Comparison of ENCODE assay signal across 8 cellular contexts in the genomic region with DNA sequence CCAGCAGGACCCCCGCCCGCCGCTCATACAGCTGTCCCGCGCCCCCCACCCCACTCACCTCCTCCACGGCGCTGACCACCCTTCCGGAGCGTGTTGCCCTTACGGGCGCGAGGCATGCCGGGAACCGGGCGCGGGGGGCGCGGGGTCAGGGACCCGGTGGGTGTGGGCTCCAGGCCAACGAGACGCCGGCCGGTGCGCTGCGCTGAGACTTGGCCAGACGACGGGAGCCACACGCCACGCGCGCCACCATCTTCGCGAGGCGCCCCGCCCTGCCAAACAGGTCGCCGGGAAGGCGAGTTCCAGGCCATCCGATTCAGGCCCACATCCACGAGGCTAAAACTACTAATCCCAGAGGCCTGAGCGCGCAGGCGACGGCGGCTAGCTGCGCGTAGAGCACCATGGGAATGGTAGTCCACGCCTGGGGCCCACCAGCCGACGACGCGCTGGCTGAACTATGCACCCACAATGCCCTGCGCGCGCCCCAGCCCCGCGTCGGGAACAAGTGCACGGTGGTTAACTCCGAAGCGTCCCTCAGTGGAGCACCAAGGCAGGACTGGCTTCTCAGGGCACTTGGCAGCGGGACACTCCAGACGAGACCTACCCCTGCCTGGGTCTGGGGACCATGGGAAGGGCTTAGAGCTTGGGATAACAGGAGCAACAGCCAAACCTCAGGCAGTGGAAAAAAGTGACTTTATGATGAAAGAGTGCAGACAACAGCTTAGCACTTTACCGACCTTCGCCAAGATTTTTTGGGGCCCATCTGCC. TPM values are rescaled to one million over a fixed set of nuclear protein-coding genes. Genes with fewer than 3 reads are reported as not detected.
A peak's percentile ranks its signal among the peaks of the same experiment; 100 is the strongest.
DNase-seq lines count a peak whose midpoint lies in the region; ATAC-seq and TF ChIP-seq lines count a peak whose summit lies in the region.

A gene with protein sequence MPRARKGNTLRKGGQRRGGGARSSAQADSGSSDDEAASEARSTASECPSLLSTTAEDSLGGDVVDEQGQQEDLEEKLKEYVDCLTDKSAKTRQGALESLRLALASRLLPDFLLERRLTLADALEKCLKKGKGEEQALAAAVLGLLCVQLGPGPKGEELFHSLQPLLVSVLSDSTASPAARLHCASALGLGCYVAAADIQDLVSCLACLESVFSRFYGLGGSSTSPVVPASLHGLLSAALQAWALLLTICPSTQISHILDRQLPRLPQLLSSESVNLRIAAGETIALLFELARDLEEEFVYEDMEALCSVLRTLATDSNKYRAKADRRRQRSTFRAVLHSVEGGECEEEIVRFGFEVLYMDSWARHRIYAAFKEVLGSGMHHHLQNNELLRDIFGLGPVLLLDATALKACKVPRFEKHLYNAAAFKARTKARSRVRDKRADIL (minus strand): TSS at position 271 of the 765 bp plus-strand sequence. CDS start 155 bp downstream, at position 116.

- ATAC-seq in HG02610 (IDR thresholded peaks at IDR 0.05; ENCODE audit: unreplicated experiment) (peak; percentile 93), omental fat pad (ENCODE audit: low FRiP score) (peak; percentile 97)
- ATAC-seq in activated naive CD4-positive, alpha-beta T cell treated with anti-CD3 and anti-CD28 coated beads, Interleukin-2, amount 50 U/mL, for 72 hours: peak; percentile 96 to 99

- no peaks in the 10 kb centered on the region for H3K27me3 ChIP-seq in testis

- H3K4me3 ChIP-seq in GM08714 (ENCODE audit: low read length) (peak within 1 kb of the TSS; percentile 94), testis (peak within 1 kb of the TSS; percentile 77 to 91)

- H3K27ac Mint-ChIP-seq in activated naive CD4-positive, alpha-beta T cell treated with anti-CD3 and anti-CD28 coated beads, Interleukin-2, amount 50 U/mL, for 72 hours: peak within 1 kb of the TSS; percentile 94 to 97

- WGBS in testis, 2 donors: 1 to 8% methylated on average over 7 to 47 of the region's 65 CpGs

- intact Hi-C loops in testis (cut with DNase I; ENCODE audit: low total_unique reads): no loop called here

- H3K36me3 Mint-ChIP-seq in activated naive CD4-positive, alpha-beta T cell treated with anti-CD3 and anti-CD28 coated beads, Interleukin-2, amount 50 U/mL, for 72 hours: peaks cover 9 to 13% of the 10 kb centered on the region in 2 donors

- H3K9me3 ChIP-seq in testis: no peaks in the 10 kb centered on the region

- DNase-seq in NCI-H1092 treated with DMSO at 0.1 percent for 48 hours (lab: John Stamatoyannopoulos, UW) (peak; percentile 94), SKM-1 (lab: John Stamatoyannopoulos, UW; ENCODE audit: unreplicated experiment) (peak; percentile 97), glomerular endothelial cell (ENCODE audit: extremely low read depth, low read depth, low spot score) (peak; percentile 70), omental fat pad (ENCODE audit: low spot score) (peak; percentile 77), testis (peak; percentile 99)
- peak; percentile 91 to 93 for DNase-seq in activated naive CD4-positive, alpha-beta T cell treated with anti-CD3 and anti-CD28 coated beads, Interleukin-2, amount 50 U/mL, for 72 hours (ENCODE audit: low spot score in 2 of 2)

- no peaks in the 10 kb centered on the region for H3K36me3 ChIP-seq in testis (ENCODE audit: low read depth, missing control alignments)

- H3K27ac ChIP-seq in testis: peak within 1 kb of the TSS; percentile 47 to 80

- TF ChIP-seq CTCF in omental fat pad (IDR thresholded peaks at IDR 0.05) (no peak), testis (IDR thresholded peaks at IDR 0.05) (no peak)

- no peaks in the 10 kb centered on the region for H3K9me3 Mint-ChIP-seq in activated naive CD4-positive, alpha-beta T cell treated with anti-CD3 and anti-CD28 coated beads, Interleukin-2, amount 50 U/mL, for 72 hours

- TF ChIP-seq POLR2A in testis (IDR thresholded peaks at IDR 0.05): no peak

- peaks cover 20% of the 10 kb centered on the region for H3K4me1 ChIP-seq in testis

RNA-seq across cellular contexts. Expression of the gene that starts here (rescaled TPM):
- total RNA-seq in activated naive CD4-positive, alpha-beta T cell treated with anti-CD3 and anti-CD28 coated beads, Interleukin-2, amount 50 U/mL, for 72 hours: 100 to 1,000 TPM in 1 of 2 donors, 10 to 100 TPM in 1; 63.8 to 100 TPM
- 60.3 and 72.4 TPM in 2 replicates for total RNA-seq in glomerular endothelial cell
- total RNA-seq in omental fat pad: 100 to 1,000 TPM in 1 of 4 donors, 10 to 100 TPM in 3; 40.0 to 178 (median 72.2) TPM
- 10 to 100 TPM; 55.3 to 60.9 TPM for total RNA-seq in testis
- polyA plus RNA-seq in testis (ENCODE audit: insufficient read depth, low read depth, low replicate concordance): 42.3 TPM

Comparison
In these comparisons a context has a peak if more than half of its experiments do, and no peak if none do; other contexts are left out.
1. Peak in every context shown above with its lines: DNase-seq, ATAC-seq, H3K4me3 ChIP-seq and H3K27ac ChIP-seq.